In the genomic region with DNA sequence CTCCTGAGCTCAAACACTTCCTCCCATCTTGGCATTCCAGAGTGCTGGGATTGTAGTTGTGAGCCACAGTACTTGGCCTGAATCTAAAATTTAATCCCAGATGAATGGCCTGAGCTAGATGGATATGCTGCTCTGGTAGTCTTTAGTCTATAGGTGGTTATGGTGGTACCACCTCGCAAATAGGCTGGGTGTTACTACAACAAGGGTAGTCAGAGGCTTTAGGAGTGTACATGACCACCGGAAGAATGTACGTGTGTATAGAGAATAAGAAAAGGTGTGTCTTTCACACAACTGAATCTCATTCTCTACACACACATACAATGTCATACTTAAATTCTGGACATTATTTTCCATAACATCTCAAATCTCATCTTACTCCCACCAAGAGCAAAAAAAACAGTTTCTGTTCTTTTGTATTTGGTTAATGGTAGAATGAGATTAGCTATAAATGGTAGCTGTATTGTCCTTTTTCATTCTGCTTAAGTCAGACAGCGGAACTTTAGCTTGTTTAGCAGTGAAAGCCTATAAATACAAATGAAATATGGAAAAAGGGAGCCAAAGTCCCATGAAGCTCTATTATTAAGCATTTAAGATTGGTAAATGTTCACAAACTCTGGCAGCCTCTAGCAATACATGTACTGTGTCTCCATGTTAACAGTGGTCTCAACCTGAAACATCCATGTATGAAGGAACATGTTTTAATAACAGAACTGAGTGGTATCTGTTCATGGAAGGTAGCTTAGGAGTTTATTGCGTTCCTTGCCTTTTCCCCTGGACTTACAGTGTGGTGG, we compare ENCODE assay signal across 13 cellular contexts. TPM values are rescaled to one million over a fixed set of nuclear protein-coding genes. Genes with fewer than 3 reads are reported as not detected.
DNase-seq lines count a peak whose midpoint lies in the region; ATAC-seq, FAIRE-seq and TF ChIP-seq lines count a peak whose summit lies in the region.
"Had no signal": no experiment of that assay in that cellular context is flagged by ENCODE, and none has a peak within 500 bp of the region (broad histone marks: within the 10 kb centered on the region; RNA-seq: fewer than 3 reads in every experiment).

No MANE protein-coding gene starts in this region.

- no peak for TF ChIP-seq CTCF in K562 (IDR thresholded peaks at IDR 0.05 in 2 of 3, conservative IDR thresholded peaks at IDR 0.05 in 1 of 3; ENCODE audit: insufficient read depth in 2 of 3, low read depth in 1 of 3, low read length in 3 of 3)
- no peak for TF ChIP-seq CTCF in neural crest cell (conservative IDR thresholded peaks at IDR 0.05)

- FAIRE-seq in K562 (lab: Jason Lieb, UNC) = no peak
- FAIRE-seq: islet of Langerhans had no signal

- H3K4me2 ChIP-seq in Karpas-422 (ENCODE audit: low read depth, low read length, poor library complexity, severe bottlenecking) = no peak overlapping the region
- H3K4me2 ChIP-seq in K562 (ENCODE audit: insufficient read depth, low read length) = peak overlapping the region; percentile 50

- peak overlapping the region; percentile 4 to 86 (median 60) for H3K4me3 Mint-ChIP-seq in CD8-positive, alpha-beta memory T cell
- no peak overlapping the region for H3K4me3 Mint-ChIP-seq in neural crest cell

- CTCF ChIA-PET in CD8-positive, alpha-beta memory T cell (lab: Charles Lee) = interaction anchor here (1.1 to 1.6 kb wide), 2 partner anchors 14 to 25 kb away, joined by 3 to 4 read pairs; no protein-coding TSS in a partner anchor
- CTCF ChIA-PET in K562 (lab: Yijun Ruan, JAX; ENCODE audit: low intra/inter-chr PET ratio) = interaction anchor here (0.6 kb wide), 1 partner anchor 137 kb away, joined by 3 read pairs; no protein-coding TSS in a partner anchor

- no peaks in the 10 kb centered on the region for H3K9me2 ChIP-seq in Karpas-422 (replicated peaks; ENCODE audit: insufficient read depth, low read length)

- peaks cover 88 to 98% (median 98%) of the 10 kb centered on the region in 3 donors for H3K4me1 Mint-ChIP-seq in CD8-positive, alpha-beta memory T cell
- peaks cover 16% of the 10 kb centered on the region for H3K4me1 Mint-ChIP-seq in neural crest cell

- no TSS peak for BruUV-seq in K562 (replicated peaks; lab: Mats Ljungman, UMichigan)

- peaks cover 9 to 73% (median 28%) of the 10 kb centered on the region in 3 donors for H3K36me3 Mint-ChIP-seq in CD8-positive, alpha-beta memory T cell
- H3K36me3 Mint-ChIP-seq in neural crest cell (ENCODE audit: low read depth) = peaks cover 2% of the 10 kb centered on the region

- WGBS in K562 (ENCODE audit: insufficient coverage, low coverage, missing lambda C conversion rate) = 68% methylated on average over 5 of the region's 5 CpGs

- peak overlapping the region; percentile 58 for H3K27ac ChIP-seq in CD8-positive, alpha-beta memory T cell (ENCODE audit: low read depth, low read length)
- H3K27ac ChIP-seq in Karpas-422 (ENCODE audit: low read length) = peak overlapping the region; percentile 41
- H3K27ac ChIP-seq in K562 (ENCODE audit: extremely low read depth, low read depth, low read length) = peak overlapping the region; percentile 92

- H3K79me2 ChIP-seq in Karpas-422 (ENCODE audit: low read length) (peaks cover 86% of the 10 kb centered on the region), K562 (ENCODE audit: control insufficient read depth, insufficient read depth, low read length) (peaks cover 93% of the 10 kb centered on the region)

- ATAC-seq in K562 = no peak
- ATAC-seq in HG02759 (IDR thresholded peaks at IDR 0.05; ENCODE audit: unreplicated experiment) = no peak
- no peak for ATAC-seq in GM18909 (IDR thresholded peaks at IDR 0.05; ENCODE audit: poor library complexity, unreplicated experiment)
- ATAC-seq in HG03442 (IDR thresholded peaks at IDR 0.05; ENCODE audit: unreplicated experiment) = no peak

- H2AFZ ChIP-seq in Karpas-422 (ENCODE audit: low read length) (no peak overlapping the region), K562 (ENCODE audit: low read depth, low read length) (no peak overlapping the region)

- H3K4me1 ChIP-seq in CD8-positive, alpha-beta memory T cell (ENCODE audit: insufficient read depth, low read length) = peaks cover 88% of the 10 kb centered on the region
- H3K4me1 ChIP-seq in Karpas-422 (ENCODE audit: low read length) = peaks cover 54% of the 10 kb centered on the region
- peaks cover 36 to 80% of the 10 kb centered on the region in 2 experiments for H3K4me1 ChIP-seq in K562 (replicated peaks in 1 of 2; ENCODE audit: control insufficient read depth in 2 of 2, insufficient read depth in 2 of 2, low read length in 2 of 2)

- no peaks in the 10 kb centered on the region for H3K27me3 ChIP-seq in CD8-positive, alpha-beta memory T cell (ENCODE audit: insufficient read depth, low read length, poor library complexity, severe bottlenecking)
- H3K27me3 ChIP-seq in Karpas-422 (ENCODE audit: low read length) (no peaks in the 10 kb centered on the region), K562 (ENCODE audit: control insufficient read depth in 2 of 2, insufficient read depth in 2 of 2, low read length in 2 of 2) (no peaks in the 10 kb centered on the region; a peak in 1 of 5 replicates)

- H3K9me1 ChIP-seq in K562 (ENCODE audit: control insufficient read depth, insufficient read depth, low read length) = no peaks in the 10 kb centered on the region

- no peak for TF ChIP-seq POLR2A in K562 (conservative IDR thresholded peaks at IDR 0.05)

- no peaks in the 10 kb centered on the region for H3K9me3 Mint-ChIP-seq in CD8-positive, alpha-beta memory T cell
- no peaks in the 10 kb centered on the region for H3K9me3 Mint-ChIP-seq in neural crest cell

- TF ChIP-seq EP300 in K562 (IDR thresholded peaks at IDR 0.05; ENCODE audit: low read length) = no peak

- no peaks in the 10 kb centered on the region for H3K9me3 ChIP-seq in CD8-positive, alpha-beta memory T cell (ENCODE audit: low read length)
- H3K9me3 ChIP-seq in Karpas-422 (ENCODE audit: low read length) = no peaks in the 10 kb centered on the region
- H3K9me3 ChIP-seq in K562 (replicated peaks; ENCODE audit: control insufficient read depth, insufficient read depth, low read depth, low read length) = no peaks in the 10 kb centered on the region

- peaks cover 3% of the 10 kb centered on the region; the same call in 1 of the 2 replicates for H4K20me1 ChIP-seq in Karpas-422 (ENCODE audit: insufficient read depth, low read depth, low read length)
- H4K20me1 ChIP-seq in K562 (replicated peaks; ENCODE audit: control insufficient read depth, insufficient read depth, low read length) = no peaks in the 10 kb centered on the region

- H3K9ac ChIP-seq in Karpas-422 (ENCODE audit: low read length) = no peak overlapping the region
- peak overlapping the region in 1 of 2 experiments; percentile 74; a peak in 2 of 4 replicates for H3K9ac ChIP-seq in K562 (ENCODE audit: insufficient read depth in 1 of 2, low read depth in 2 of 2, low read length in 2 of 2)

- no peak for TF ChIP-seq RAD21 in K562 (CRISPR knock-in tag; conservative IDR thresholded peaks at IDR 0.05 in 1 of 2, IDR thresholded peaks at IDR 0.05 in 1 of 2)

- no peak for DNase-seq in CD8-positive, alpha-beta memory T cell
- DNase-seq in Karpas-422 = no peak
- DNase-seq in K562 (ENCODE audit: extremely low read depth in 1 of 4, low spot score in 3 of 4) = no peak
- no peak for DNase-seq in neural crest cell (ENCODE audit: low read depth, low spot score)
- DNase-seq: amniotic stem cell, Calu3, NCI-H1105 treated with DMSO at 0.1 percent for 48 hours, NCI-H446, right cardiac atrium had no signal

- intact Hi-C loops in K562 (cut with micrococcal nuclease) = loop anchor here (1.0 kb wide), 1 partner anchor 16 kb away; the partner anchor contains the start of gene CAP1

- peak overlapping the region; percentile 16 for H3K4me3 ChIP-seq in CD8-positive, alpha-beta memory T cell (ENCODE audit: low read length)
- H3K4me3 ChIP-seq in Karpas-422 (ENCODE audit: low read length) (no peak overlapping the region), K562 (no peak overlapping the region; the same call in 1 of the 2 replicates)

- H3K36me3 ChIP-seq in CD8-positive, alpha-beta memory T cell (ENCODE audit: insufficient read depth, low read length) = peaks cover 3% of the 10 kb centered on the region
- peaks cover 20% of the 10 kb centered on the region for H3K36me3 ChIP-seq in Karpas-422 (ENCODE audit: insufficient read depth, low read length)
- H3K36me3 ChIP-seq in K562 (ENCODE audit: control insufficient read depth, insufficient read depth, low read length) = peaks cover 46% of the 10 kb centered on the region

- H3K27me3 Mint-ChIP-seq in CD8-positive, alpha-beta memory T cell = no peaks in the 10 kb centered on the region
- no peaks in the 10 kb centered on the region for H3K27me3 Mint-ChIP-seq in neural crest cell (ENCODE audit: low read depth)

- H3K27ac Mint-ChIP-seq in CD8-positive, alpha-beta memory T cell = peak overlapping the region; percentile 77 to 94 (median 86)
- peak overlapping the region; percentile 31 for H3K27ac Mint-ChIP-seq in neural crest cell (ENCODE audit: unreplicated experiment)

- in situ Hi-C loops in K562 (cut with MboI) = no loop called here

- POLR2A ChIA-PET in CD8-positive, alpha-beta memory T cell (lab: Charles Lee) = interaction anchor here (1.0 kb wide), 1 partner anchor 17 kb away, joined by 10 read pairs; no protein-coding TSS in a partner anchor
- POLR2A ChIA-PET in K562 (lab: Yijun Ruan, JAX) = interaction anchor here (1.1 to 6.2 kb wide), 11 partner anchors 7 to 317 kb away, joined by 3 to 64 read pairs (median 6); partner anchors contain the start of genes CAP1 and SMAP2

RNA-seq across cellular contexts. Expression of gene CAP1, which starts 16.2 kb away (rescaled TPM):
- total RNA-seq in CD8-positive, alpha-beta memory T cell = 100 to 1,000 TPM; 519 to 536 TPM
- 788 TPM for polyA plus RNA-seq in CD8-positive, alpha-beta memory T cell
- total RNA-seq in Karpas-422 (2014; rRNA removed; shearing (Covaris generic); ENCODE audit: low replicate concordance) = 217 and 229 TPM in 2 replicates
- total RNA-seq in K562 (2011; cell fraction: chromatin; rRNA removed; ENCODE audit: low replicate concordance) = 173 and 189 TPM in 2 replicates
- total RNA-seq in K562 (2011; cell fraction: nucleolus; rRNA removed) = 98.9 and 116 TPM in 2 replicates
- 132 and 136 TPM in 2 replicates for total RNA-seq in K562 (2011; cell fraction: nucleoplasm; rRNA removed)
- 230 and 251 TPM in 2 replicates for total RNA-seq in K562 (2014; rRNA removed)
- total RNA-seq in K562 (2014; rRNA removed; fragmentation: Illumina TruSeq; extraction: Trizol) = 271 and 311 TPM in 2 replicates
- total RNA-seq in K562 (2015; rRNA removed; fragmentation: Illumina TruSeq; extraction: Trizol) = 270 and 271 TPM in 2 replicates
- total RNA-seq in K562 (2021) = 322 and 339 TPM in 2 replicates
- polyA plus RNA-seq in K562 (2011; rRNA removed) = 485 and 488 TPM in 2 replicates
- polyA plus RNA-seq in K562 (2011; cell fraction: cytosol; rRNA removed) = 203 and 329 TPM in 2 replicates
- polyA plus RNA-seq in K562 (2011; cell fraction: nucleus; rRNA removed) = 186 and 410 TPM in 2 replicates
- polyA plus RNA-seq in K562 (2012) = 338 and 462 TPM in 2 replicates
- 310 and 337 TPM in 2 replicates for polyA plus RNA-seq in K562 (2014; fragmentation: Illumina TruSeq; extraction: Trizol)
- 100 to 1,000 TPM; 281 to 658 TPM for polyA plus RNA-seq in K562 (2014; fragmentation: Nextera tagmentation; extraction: Ambion mirVana)
- polyA plus RNA-seq in K562 (2014; rRNA removed) = 269 and 277 TPM in 2 replicates
- polyA minus RNA-seq in K562 (2011; rRNA and poly(A)+ RNA removed) = 462 and 519 TPM in 2 replicates
- 151 and 156 TPM in 2 replicates for polyA minus RNA-seq in K562 (2011; cell fraction: cytosol; rRNA and poly(A)+ RNA removed)
- polyA minus RNA-seq in K562 (2011; cell fraction: nucleus; rRNA and poly(A)+ RNA removed) = 47.5 and 121 TPM in 2 replicates
- 213 TPM in 2 replicates for total RNA-seq in neural crest cell

RNA-seq across cellular contexts. Expression of gene PPT1, which starts 40.3 kb away (rescaled TPM):
- total RNA-seq in CD8-positive, alpha-beta memory T cell = 100 to 1,000 TPM; 114 to 130 TPM
- polyA plus RNA-seq in CD8-positive, alpha-beta memory T cell = 138 TPM
- total RNA-seq in Karpas-422 (2014; rRNA removed; shearing (Covaris generic); ENCODE audit: low replicate concordance) = 49.5 and 77.4 TPM in 2 replicates
- total RNA-seq in K562 (2011; cell fraction: chromatin; rRNA removed; ENCODE audit: low replicate concordance) = 49.5 and 58.1 TPM in 2 replicates
- 88.6 and 90.7 TPM in 2 replicates for total RNA-seq in K562 (2011; cell fraction: nucleolus; rRNA removed)
- 115 and 166 TPM in 2 replicates for total RNA-seq in K562 (2011; cell fraction: nucleoplasm; rRNA removed)
- total RNA-seq in K562 (2014; rRNA removed) = 72.2 and 83.6 TPM in 2 replicates
- total RNA-seq in K562 (2014; rRNA removed; fragmentation: Illumina TruSeq; extraction: Trizol) = 131 and 149 TPM in 2 replicates
- total RNA-seq in K562 (2015; rRNA removed; fragmentation: Illumina TruSeq; extraction: Trizol) = 143 and 151 TPM in 2 replicates
- total RNA-seq in K562 (2021) = 106 and 108 TPM in 2 replicates
- polyA plus RNA-seq in K562 (2011; rRNA removed) = 115 and 145 TPM in 2 replicates
- polyA plus RNA-seq in K562 (2011; cell fraction: cytosol; rRNA removed) = 69.3 and 74.9 TPM in 2 replicates
- polyA plus RNA-seq in K562 (2011; cell fraction: nucleus; rRNA removed) = 35.7 and 37.4 TPM in 2 replicates
- 106 and 119 TPM in 2 replicates for polyA plus RNA-seq in K562 (2012)
- 215 and 230 TPM in 2 replicates for polyA plus RNA-seq in K562 (2014; fragmentation: Illumina TruSeq; extraction: Trizol)
- 100 to 1,000 TPM; 197 to 285 TPM for polyA plus RNA-seq in K562 (2014; fragmentation: Nextera tagmentation; extraction: Ambion mirVana)
- polyA plus RNA-seq in K562 (2014; rRNA removed) = 78.7 and 90.5 TPM in 2 replicates
- 101 and 103 TPM in 2 replicates for polyA minus RNA-seq in K562 (2011; rRNA and poly(A)+ RNA removed)
- polyA minus RNA-seq in K562 (2011; cell fraction: cytosol; rRNA and poly(A)+ RNA removed) = 40.2 and 70.7 TPM in 2 replicates
- polyA minus RNA-seq in K562 (2011; cell fraction: nucleus; rRNA and poly(A)+ RNA removed) = 5.7 and 10.7 TPM in 2 replicates
- total RNA-seq in neural crest cell = 91.2 and 95.4 TPM in 2 replicates

Comparison
In these comparisons a context has a peak if more than half of its experiments do, and no peak if none do; other contexts are left out.
1. H3K27ac ChIP-seq: peak in every context shown above with its lines; median percentile 92 in K562; 58 in CD8-positive, alpha-beta memory T cell; 41 in Karpas-422.